ENCODE assay signal across 2 cellular contexts in genomic region chr7:123789817-123790216, GRCh38.
A peak's percentile ranks its signal among the peaks of the same experiment; 100 is the strongest.
TF ChIP-seq lines count a peak whose summit lies in the region.

No MANE protein-coding gene starts in this region.

TF ChIP-seq in HEK293, 187 proteins besides CTCF, POLR2A, EP300 and RAD21:
- TF ChIP-seq ZBTB17 (tag by site-specific recombination; IDR thresholded peaks at IDR 0.05) (no peak), ZNF10 (tag by site-specific recombination; IDR thresholded peaks at IDR 0.05) (peak; percentile 73)
TF ChIP-seq in HEK293: peak in this region for 1.

TF ChIP-seq in GM12878, 131 proteins besides CTCF, POLR2A, EP300 and RAD21:
- no peak for TF ChIP-seq BCLAF1 (IDR thresholded peaks at IDR 0.05)
- no peak for TF ChIP-seq GATAD2B (conservative IDR thresholded peaks at IDR 0.05; ENCODE audit: low read depth)
- no peak for TF ChIP-seq E4F1 (IDR thresholded peaks at IDR 0.05; ENCODE audit: borderline replicate concordance, partially characterized antibody)
- no peak for TF ChIP-seq HCFC1 (IDR thresholded peaks at IDR 0.05; ENCODE audit: low read length)
- no peak for TF ChIP-seq JUNB (IDR thresholded peaks at IDR 0.05)
- no peak for TF ChIP-seq FOXK2 (IDR thresholded peaks at IDR 0.05)
- no peak for TF ChIP-seq ZBED1 (IDR thresholded peaks at IDR 0.05; ENCODE audit: borderline replicate concordance)
- TF ChIP-seq MYB (IDR thresholded peaks at IDR 0.05; ENCODE audit: borderline replicate concordance, low read depth, low read length) = no peak
- no peak for TF ChIP-seq SUZ12 (IDR thresholded peaks at IDR 0.05; ENCODE audit: unreplicated experiment)
- no peak for TF ChIP-seq ZNF622 (IDR thresholded peaks at IDR 0.05)
- TF ChIP-seq STAT3 (IDR thresholded peaks at IDR 0.05; ENCODE audit: low read depth, low read length) = no peak
- no peak for TF ChIP-seq TBL1XR1 (IDR thresholded peaks at IDR 0.05; ENCODE audit: low read depth, low read length)
- TF ChIP-seq ASH2L (IDR thresholded peaks at IDR 0.05; ENCODE audit: borderline replicate concordance, low read depth) = no peak
- no peak for TF ChIP-seq NR2C2 (IDR thresholded peaks at IDR 0.05; ENCODE audit: borderline replicate concordance, control insufficient read depth, insufficient read length, low read depth)
- TF ChIP-seq ELK1 (IDR thresholded peaks at IDR 0.05; ENCODE audit: low read depth, low read length) = no peak
- no peak for TF ChIP-seq PKNOX1 (IDR thresholded peaks at IDR 0.05)
- no peak for TF ChIP-seq ATF2 (IDR thresholded peaks at IDR 0.05; ENCODE audit: low read length)
